8 cellular contexts compared by ENCODE assay signal in the genomic region with DNA sequence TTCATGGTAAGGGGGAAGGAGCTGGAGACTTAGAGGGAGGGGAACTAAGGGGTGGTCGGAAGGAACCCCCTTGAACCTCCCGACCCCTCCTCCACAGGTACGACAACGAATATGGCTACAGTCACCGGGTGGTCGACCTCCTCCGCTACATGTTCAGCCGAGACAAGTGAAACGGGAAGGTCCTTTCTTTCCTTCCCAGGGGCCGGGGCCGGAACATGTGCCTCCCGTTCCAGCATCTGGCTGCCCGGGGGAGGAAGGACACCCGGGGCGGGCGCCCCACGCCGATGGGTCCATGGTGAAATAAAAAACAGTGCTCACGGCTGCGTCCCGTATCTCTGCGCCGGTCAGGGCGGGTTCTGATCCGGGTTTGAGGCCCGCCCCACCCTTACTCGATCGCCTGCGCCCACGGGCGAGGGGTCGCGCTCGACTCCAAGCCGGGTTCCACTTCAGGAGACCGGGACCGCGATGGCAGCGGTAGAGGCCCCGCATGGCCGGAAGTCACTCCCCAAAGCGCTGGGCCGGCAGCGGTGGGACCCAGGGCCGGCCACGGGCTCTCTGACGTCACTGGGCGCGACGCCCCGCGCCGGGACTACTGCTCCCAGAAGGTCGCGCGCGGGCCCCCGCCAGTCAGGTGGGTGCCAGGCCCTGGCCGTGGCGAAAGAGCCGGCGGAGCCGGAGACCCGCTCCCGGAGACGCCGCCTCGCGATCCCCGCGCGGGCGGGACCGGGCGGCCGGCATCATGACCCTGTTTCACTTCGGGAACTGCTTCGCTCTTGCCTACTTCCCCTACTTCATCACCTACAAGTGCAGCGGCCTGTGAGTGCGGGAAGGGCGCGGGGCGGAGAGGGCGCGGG. TPM values are rescaled to one million over a fixed set of nuclear protein-coding genes. Genes with fewer than 3 reads are reported as not detected.
DNase-seq lines count a peak whose midpoint lies in the region; ATAC-seq and TF ChIP-seq lines count a peak whose summit lies in the region.

Gene TMEM147 (plus strand): TSS at position 626 of the 854 bp plus-strand sequence. CDS start 114 bp downstream, at position 740.

- H3K27me3 Mint-ChIP-seq in activated CD4-positive, alpha-beta T cell treated with anti-CD3 and anti-CD28 coated beads, Interleukin-2, amount 10 ng/mL, durations not matched to agents 7 days and 5 days = no peaks in the 10 kb centered on the region

- H3K4me3 Mint-ChIP-seq in activated CD4-positive, alpha-beta T cell treated with anti-CD3 and anti-CD28 coated beads, Interleukin-2, amount 10 ng/mL, durations not matched to agents 7 days and 5 days = peak within 1 kb of the TSS; percentile 82

- no peaks in the 10 kb centered on the region for H3K9me3 ChIP-seq in left lung

- peak within 1 kb of the TSS; percentile 87 for H3K27ac Mint-ChIP-seq in activated CD4-positive, alpha-beta T cell treated with anti-CD3 and anti-CD28 coated beads, Interleukin-2, amount 10 ng/mL, durations not matched to agents 7 days and 5 days

- POLR2A ChIA-PET in activated CD4-positive, alpha-beta T cell treated with anti-CD3 and anti-CD28 coated beads, Interleukin-2, amount 10 ng/mL, durations not matched to agents 7 days and 5 days (lab: Charles Lee) = no interaction called here

- intact Hi-C loops in left lung (cut with DNase I) = no loop called here

- TF ChIP-seq CTCF in AG10803 (conservative IDR thresholded peaks at IDR 0.05; ENCODE audit: low read length) (no peak), left lung (IDR thresholded peaks at IDR 0.05) (no peak)

- peak; percentile 86 for ATAC-seq in GM19035 (IDR thresholded peaks at IDR 0.05; ENCODE audit: unreplicated experiment)
- ATAC-seq in HG03439 (IDR thresholded peaks at IDR 0.05; ENCODE audit: unreplicated experiment) = peak; percentile 72
- ATAC-seq in left lung = peak; percentile 98

- CTCF ChIA-PET in activated CD4-positive, alpha-beta T cell treated with anti-CD3 and anti-CD28 coated beads, Interleukin-2, amount 10 ng/mL, durations not matched to agents 7 days and 5 days (lab: Charles Lee) = interaction anchor here (1.6 kb wide), 1 partner anchor 14 kb away, joined by 4 read pairs; no protein-coding TSS in a partner anchor

- peaks cover 0 to 7% of the 10 kb centered on the region in 2 donors for H3K36me3 ChIP-seq in left lung

- H3K36me3 Mint-ChIP-seq in activated CD4-positive, alpha-beta T cell treated with anti-CD3 and anti-CD28 coated beads, Interleukin-2, amount 10 ng/mL, durations not matched to agents 7 days and 5 days (ENCODE audit: low read depth) = peaks cover 4% of the 10 kb centered on the region

- H3K27ac ChIP-seq in left lung = peak within 1 kb of the TSS; percentile 34 to 82

- no peaks in the 10 kb centered on the region for H3K27me3 ChIP-seq in left lung

- no peaks in the 10 kb centered on the region for H3K9me3 Mint-ChIP-seq in activated CD4-positive, alpha-beta T cell treated with anti-CD3 and anti-CD28 coated beads, Interleukin-2, amount 10 ng/mL, durations not matched to agents 7 days and 5 days

- DNase-seq in AG10803 (ENCODE audit: low read depth) = peak; percentile 83
- DNase-seq in NCI-H524 treated with DMSO at 0.1 percent for 48 hours (lab: John Stamatoyannopoulos, UW) = peak; percentile 42
- DNase-seq in activated CD4-positive, alpha-beta T cell treated with anti-CD3 and anti-CD28 coated beads, Interleukin-2, amount 10 ng/mL, durations not matched to agents 7 days and 5 days = peak; percentile 86
- DNase-seq in dedifferentiated amniotic fluid mesenchymal stem cell (ENCODE audit: extremely low spot score) = peak; percentile 81
- DNase-seq in left lung = peak; percentile 93 to 98
- DNase-seq in stimulated activated CD4-positive, alpha-beta T cell treated with anti-CD3 and anti-CD28 coated beads, Interleukin-2, amount 100 ng/mL, for 4 hours (ENCODE audit: low read depth) = peak; percentile 71

- H3K4me3 ChIP-seq in AG10803 (ENCODE audit: low read length) (peak within 1 kb of the TSS; percentile 86), left lung (peak within 1 kb of the TSS; percentile 75 to 95)

- H3K4me1 Mint-ChIP-seq in activated CD4-positive, alpha-beta T cell treated with anti-CD3 and anti-CD28 coated beads, Interleukin-2, amount 10 ng/mL, durations not matched to agents 7 days and 5 days = peaks cover 30% of the 10 kb centered on the region

- peaks cover 9 to 23% of the 10 kb centered on the region in 2 donors for H3K4me1 ChIP-seq in left lung

RNA-seq across cellular contexts. Expression of gene TMEM147, which starts in this region (rescaled TPM):
- 10 to 100 TPM; 42.5 to 43.8 TPM for total RNA-seq in activated CD4-positive, alpha-beta T cell treated with anti-CD3 and anti-CD28 coated beads, Interleukin-2, amount 10 ng/mL, durations not matched to agents 7 days and 5 days
- 100 to 1,000 TPM in 1 of 2 donors, 10 to 100 TPM in 1; 98.3 to 112 TPM for total RNA-seq in left lung

Comparison
In these comparisons a context has a peak if more than half of its experiments do, and no peak if none do; other contexts are left out.
1. Peak in every context shown above with its lines: DNase-seq, ATAC-seq, H3K4me3 ChIP-seq and H3K27ac ChIP-seq.
2. DNase-seq: peak in every context shown above with its lines; median percentile 96 in left lung; 86 in activated CD4-positive, alpha-beta T cell treated with anti-CD3 and anti-CD28 coated beads, Interleukin-2, amount 10 ng/mL, durations not matched to agents 7 days and 5 days; 83 in AG10803; 81 in dedifferentiated amniotic fluid mesenchymal stem cell; 71 in stimulated activated CD4-positive, alpha-beta T cell treated with anti-CD3 and anti-CD28 coated beads, Interleukin-2, amount 100 ng/mL, for 4 hours; 42 in NCI-H524 treated with DMSO at 0.1 percent for 48 hours.